Comparison of ENCODE assay signal across 1 cellular context in the genomic region with DNA sequence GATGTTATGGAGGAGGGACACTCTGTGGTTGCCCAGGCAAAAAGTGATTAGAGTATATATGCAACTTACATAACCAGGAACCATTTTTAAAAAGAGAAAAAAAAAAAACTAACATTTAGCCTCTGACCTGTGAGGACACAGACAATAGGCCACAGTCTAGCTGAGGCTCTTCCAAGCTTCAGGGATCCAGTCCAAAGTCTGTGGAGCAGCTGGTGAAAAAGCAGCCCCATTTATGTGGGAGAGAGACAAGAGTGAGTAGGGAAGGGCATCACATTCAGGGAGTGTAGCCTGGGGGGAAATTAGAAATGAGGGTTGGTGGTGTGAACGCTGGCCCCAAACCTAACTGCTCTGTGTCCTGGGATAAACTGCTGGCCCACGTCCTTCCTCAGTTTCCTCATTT.
TF ChIP-seq lines count a peak whose summit lies in the region.

No MANE protein-coding gene starts in this region.

TF ChIP-seq in HepG2, 621 proteins besides CTCF, POLR2A, EP300 and RAD21 (continued from another document and continues in another):
- TF ChIP-seq GPBP1L1 (CRISPR knock-in tag; IDR thresholded peaks at IDR 0.05) = no peak
- TF ChIP-seq ZNF768 (CRISPR knock-in tag; IDR thresholded peaks at IDR 0.05) = no peak
- TF ChIP-seq PHF8 (CRISPR knock-in tag; IDR thresholded peaks at IDR 0.05) = no peak
- no peak for TF ChIP-seq NFE2L2 (IDR thresholded peaks at IDR 0.05; ENCODE audit: low read length)
- TF ChIP-seq TOPORS (CRISPR knock-in tag; IDR thresholded peaks at IDR 0.05) = no peak
- TF ChIP-seq ZNF33A (CRISPR knock-in tag; IDR thresholded peaks at IDR 0.05; ENCODE audit: borderline replicate concordance) = no peak
- no peak for TF ChIP-seq U2AF1 (optimal IDR thresholded peaks at IDR 0.05; ENCODE audit: low read depth, low read length)
- no peak for TF ChIP-seq HOXA5 (CRISPR knock-in tag; IDR thresholded peaks at IDR 0.05)
- TF ChIP-seq ZKSCAN8 (CRISPR knock-in tag; IDR thresholded peaks at IDR 0.05; ENCODE audit: borderline replicate concordance) = peak; percentile 35; the same call in 1 of the 2 replicates
- TF ChIP-seq IRF9 (CRISPR knock-in tag; IDR thresholded peaks at IDR 0.05; ENCODE audit: borderline replicate concordance) = no peak
- TF ChIP-seq SIX1 (CRISPR knock-in tag; IDR thresholded peaks at IDR 0.05; ENCODE audit: borderline replicate concordance) = no peak
- no peak for TF ChIP-seq CAMTA2 (CRISPR knock-in tag; IDR thresholded peaks at IDR 0.05; ENCODE audit: borderline replicate concordance)
- TF ChIP-seq, protein P1, sequence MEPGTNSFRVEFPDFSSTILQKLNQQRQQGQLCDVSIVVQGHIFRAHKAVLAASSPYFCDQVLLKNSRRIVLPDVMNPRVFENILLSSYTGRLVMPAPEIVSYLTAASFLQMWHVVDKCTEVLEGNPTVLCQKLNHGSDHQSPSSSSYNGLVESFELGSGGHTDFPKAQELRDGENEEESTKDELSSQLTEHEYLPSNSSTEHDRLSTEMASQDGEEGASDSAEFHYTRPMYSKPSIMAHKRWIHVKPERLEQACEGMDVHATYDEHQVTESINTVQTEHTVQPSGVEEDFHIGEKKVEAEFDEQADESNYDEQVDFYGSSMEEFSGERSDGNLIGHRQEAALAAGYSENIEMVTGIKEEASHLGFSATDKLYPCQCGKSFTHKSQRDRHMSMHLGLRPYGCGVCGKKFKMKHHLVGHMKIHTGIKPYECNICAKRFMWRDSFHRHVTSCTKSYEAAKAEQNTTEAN (CRISPR knock-in tag; conservative IDR thresholded peaks at IDR 0.05) = 0 out of 2 replicates have a peak, but pooled peaks have one; percentile 31
- TF ChIP-seq SMARCE1 (IDR thresholded peaks at IDR 0.05; ENCODE audit: borderline replicate concordance) = no peak
- peak; percentile 83; the same call in 1 of the 2 replicates for TF ChIP-seq ZNF549 (CRISPR knock-in tag; IDR thresholded peaks at IDR 0.05)
- no peak for TF ChIP-seq ZNF333 (CRISPR knock-in tag; IDR thresholded peaks at IDR 0.05; ENCODE audit: borderline replicate concordance)
- TF ChIP-seq NFAT5 (CRISPR knock-in tag; IDR thresholded peaks at IDR 0.05) = no peak
- no peak for TF ChIP-seq ZNF326 (CRISPR knock-in tag; IDR thresholded peaks at IDR 0.05; ENCODE audit: borderline replicate concordance)
- TF ChIP-seq ZSCAN30 (CRISPR knock-in tag; IDR thresholded peaks at IDR 0.05) = no peak
- TF ChIP-seq IKZF4 (CRISPR knock-in tag; IDR thresholded peaks at IDR 0.05; ENCODE audit: borderline replicate concordance, low read depth, not compliant biosample characterization) = no peak
- no peak for TF ChIP-seq MNT (IDR thresholded peaks at IDR 0.05)
- no peak for TF ChIP-seq POLR2AphosphoS2 (IDR thresholded peaks at IDR 0.05; ENCODE audit: low read depth, low read length)
- no peak for TF ChIP-seq AKNA (CRISPR knock-in tag; IDR thresholded peaks at IDR 0.05; ENCODE audit: borderline replicate concordance)
- TF ChIP-seq ZNF547 (CRISPR knock-in tag; IDR thresholded peaks at IDR 0.05) = no peak
- TF ChIP-seq SALL2 (CRISPR knock-in tag; IDR thresholded peaks at IDR 0.05) = no peak
- TF ChIP-seq ZNF615 (CRISPR knock-in tag; IDR thresholded peaks at IDR 0.05; ENCODE audit: borderline replicate concordance) = no peak
- no peak for TF ChIP-seq NBN (conservative IDR thresholded peaks at IDR 0.05)
- TF ChIP-seq SPEN (CRISPR knock-in tag; IDR thresholded peaks at IDR 0.05; ENCODE audit: low read depth) = no peak
- no peak for TF ChIP-seq NFATC3 (CRISPR knock-in tag; IDR thresholded peaks at IDR 0.05)
- TF ChIP-seq ZMYM4 (CRISPR knock-in tag; IDR thresholded peaks at IDR 0.05) = peak; percentile 57; the same call in 1 of the 2 replicates
- no peak for TF ChIP-seq HDAC1 (CRISPR knock-in tag; IDR thresholded peaks at IDR 0.05)
- TF ChIP-seq CEBPZ (IDR thresholded peaks at IDR 0.05; ENCODE audit: low read length) = no peak
- no peak for TF ChIP-seq ZBTB25 (CRISPR knock-in tag; IDR thresholded peaks at IDR 0.05)
- TF ChIP-seq, protein P2, sequence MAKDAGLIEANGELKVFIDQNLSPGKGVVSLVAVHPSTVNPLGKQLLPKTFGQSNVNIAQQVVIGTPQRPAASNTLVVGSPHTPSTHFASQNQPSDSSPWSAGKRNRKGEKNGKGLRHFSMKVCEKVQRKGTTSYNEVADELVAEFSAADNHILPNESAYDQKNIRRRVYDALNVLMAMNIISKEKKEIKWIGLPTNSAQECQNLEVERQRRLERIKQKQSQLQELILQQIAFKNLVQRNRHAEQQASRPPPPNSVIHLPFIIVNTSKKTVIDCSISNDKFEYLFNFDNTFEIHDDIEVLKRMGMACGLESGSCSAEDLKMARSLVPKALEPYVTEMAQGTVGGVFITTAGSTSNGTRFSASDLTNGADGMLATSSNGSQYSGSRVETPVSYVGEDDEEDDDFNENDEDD (CRISPR knock-in tag; IDR thresholded peaks at IDR 0.05; ENCODE audit: borderline replicate concordance) = no peak
- no peak for TF ChIP-seq ZNF335 (CRISPR knock-in tag; IDR thresholded peaks at IDR 0.05)
